Comparison of ENCODE assay signal across 16 cellular contexts in the genomic region with DNA sequence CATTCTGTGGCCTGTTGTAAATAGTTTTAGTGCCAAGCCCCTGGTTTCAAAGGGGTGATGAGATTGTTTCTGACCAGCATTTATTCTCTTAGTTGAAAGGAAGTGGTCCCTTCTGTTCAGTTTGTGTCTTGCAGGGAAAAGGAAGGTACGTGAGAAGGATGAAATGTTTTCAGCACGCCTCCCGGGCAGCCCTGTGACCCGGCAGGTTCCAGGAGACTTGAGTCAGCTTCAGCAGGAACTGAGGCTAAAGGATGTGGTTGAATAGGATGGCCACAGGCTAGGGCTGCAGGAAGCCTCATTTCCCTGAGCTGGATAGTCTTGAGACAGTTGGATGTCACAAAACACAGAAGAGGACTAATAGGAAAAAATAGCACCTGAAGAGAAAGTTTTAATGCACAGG.
DNase-seq lines count a peak whose midpoint lies in the region; ATAC-seq and TF ChIP-seq lines count a peak whose summit lies in the region.
"Had no signal": no experiment of that assay in that cellular context is flagged by ENCODE, and none has a peak within 500 bp of the region (broad histone marks: within the 10 kb centered on the region; RNA-seq: fewer than 3 reads in every experiment).

No MANE protein-coding gene starts in this region.

- H3K4me3 Mint-ChIP-seq in activated T-cell treated with anti-CD3 and anti-CD28 coated beads, Interleukin-2, amount 50 U/mL, for 24 hours: no peak overlapping the region
- H3K4me3 Mint-ChIP-seq in activated T-cell treated with anti-CD3 and anti-CD28 coated beads, Interleukin-2, amount 50 U/mL, for 4 hours: no peak overlapping the region
- H3K4me3 Mint-ChIP-seq: GM23338, T-helper 17 cell had no signal

- peak overlapping the region; percentile 1; the same call in 1 of the 2 replicates for H2AFZ ChIP-seq in Loucy (ENCODE audit: low read length)
- H2AFZ ChIP-seq: GM23338 had no signal

- no peaks in the 10 kb centered on the region for H3K9me2 ChIP-seq in Loucy (replicated peaks; ENCODE audit: low read depth, low read length)

- H3F3A ChIP-seq in Loucy (ENCODE audit: low read depth): 0 out of 2 replicates have a peak, but pooled peaks cover 4% of the 10 kb centered on the region

- H3K4me3 ChIP-seq in Loucy (ENCODE audit: low read length, poor library complexity, severe bottlenecking) (peak overlapping the region; percentile 33), astrocyte of the cerebellum (ENCODE audit: low read depth, low read length) (no peak overlapping the region), skeletal muscle cell (ENCODE audit: low read depth, low read length) (no peak overlapping the region)
- H3K4me3 ChIP-seq: GM23338 had no signal

- no peaks in the 10 kb centered on the region for H3K36me3 ChIP-seq in Loucy (ENCODE audit: insufficient read depth, low read length)

- H3K4me1 ChIP-seq in Loucy (ENCODE audit: insufficient read depth, low read length, poor library complexity, severe bottlenecking): peaks cover 27% of the 10 kb centered on the region

- in situ Hi-C loops in astrocyte of the cerebellum (cut with HindIII; ENCODE audit: low sequenced_read_pairs): no loop called here

- H3K27ac Mint-ChIP-seq in activated T-cell treated with anti-CD3 and anti-CD28 coated beads, Interleukin-2, amount 50 U/mL, for 24 hours: peak overlapping the region; percentile 11
- H3K27ac Mint-ChIP-seq: GM23338, T-helper 17 cell had no signal

- H3K4me1 Mint-ChIP-seq in activated T-cell treated with anti-CD3 and anti-CD28 coated beads, Interleukin-2, amount 50 U/mL, for 24 hours (ENCODE audit: low read depth): peaks cover 8% of the 10 kb centered on the region
- no peaks in the 10 kb centered on the region for H3K4me1 Mint-ChIP-seq in activated T-cell treated with anti-CD3 and anti-CD28 coated beads, Interleukin-2, amount 50 U/mL, for 4 hours (ENCODE audit: low read depth)
- H3K4me1 Mint-ChIP-seq: GM23338, T-helper 17 cell had no signal

- TF ChIP-seq CTCF in Loucy (conservative IDR thresholded peaks at IDR 0.05; ENCODE audit: low read length): no peak
- no peak for TF ChIP-seq CTCF in astrocyte of the cerebellum (IDR thresholded peaks at IDR 0.05; ENCODE audit: low read depth, low read length, missing control alignments)

- no peaks in the 10 kb centered on the region for H3K9me3 Mint-ChIP-seq in activated T-cell treated with anti-CD3 and anti-CD28 coated beads, Interleukin-2, amount 50 U/mL, for 24 hours
- no peaks in the 10 kb centered on the region for H3K9me3 Mint-ChIP-seq in activated T-cell treated with anti-CD3 and anti-CD28 coated beads, Interleukin-2, amount 50 U/mL, for 4 hours
- H3K9me3 Mint-ChIP-seq: GM23338 had no signal

- no peaks in the 10 kb centered on the region for H4K20me1 ChIP-seq in Loucy (ENCODE audit: insufficient read depth, low read length, poor library complexity, severe bottlenecking)

- DNase-seq in activated T-cell treated with anti-CD3 and anti-CD28 coated beads, Interleukin-2, amount 50 U/mL, for 24 hours: no peak
- no peak for DNase-seq in activated T-cell treated with anti-CD3 and anti-CD28 coated beads, Interleukin-2, amount 50 U/mL, for 4 hours
- DNase-seq in astrocyte of the cerebellum (ENCODE audit: low read depth): peak; percentile 55
- DNase-seq in skeletal muscle cell (ENCODE audit: low read depth): peak; percentile 16
- no peak for DNase-seq in amygdala (lab: John Stamatoyannopoulos, UW)
- DNase-seq: activated CD4-positive, alpha-beta T cell treated with anti-CD3 and anti-CD28 coated beads, Interleukin-2, amount 50 U/mL, for 48 hours; activated gamma-delta T cell treated with Interleukin-2 at 50 U/mL for 16 hours; mesendoderm; NCI-H1417; NCI-H345; OCI-M1; T-helper 17 cell had no signal

- ATAC-seq in activated T-cell treated with anti-CD3 and anti-CD28 coated beads, Interleukin-2, amount 50 U/mL, for 4 hours: no peak
- no peak for ATAC-seq in GM21825 (IDR thresholded peaks at IDR 0.05; ENCODE audit: unreplicated experiment)
- no peak for ATAC-seq in HG03432 (IDR thresholded peaks at IDR 0.05; ENCODE audit: unreplicated experiment)
- ATAC-seq: GM23338, T-helper 17 cell had no signal

- H3K27me3 Mint-ChIP-seq in activated T-cell treated with anti-CD3 and anti-CD28 coated beads, Interleukin-2, amount 50 U/mL, for 24 hours: peaks cover 3% of the 10 kb centered on the region
- H3K27me3 Mint-ChIP-seq in activated T-cell treated with anti-CD3 and anti-CD28 coated beads, Interleukin-2, amount 50 U/mL, for 4 hours (ENCODE audit: low read depth): peaks cover 4% of the 10 kb centered on the region

- H3K9me3 ChIP-seq in Loucy (ENCODE audit: insufficient read depth, low read depth, low read length): no peaks in the 10 kb centered on the region

- H3K79me2 ChIP-seq in Loucy (ENCODE audit: insufficient read depth, low read length): no peaks in the 10 kb centered on the region

- no peaks in the 10 kb centered on the region for H3K36me3 Mint-ChIP-seq in activated T-cell treated with anti-CD3 and anti-CD28 coated beads, Interleukin-2, amount 50 U/mL, for 24 hours (ENCODE audit: low read depth)
- H3K36me3 Mint-ChIP-seq in activated T-cell treated with anti-CD3 and anti-CD28 coated beads, Interleukin-2, amount 50 U/mL, for 4 hours (ENCODE audit: insufficient read depth): no peaks in the 10 kb centered on the region

- peak overlapping the region; percentile 67 for H3K4me2 ChIP-seq in Loucy (ENCODE audit: low read depth, low read length, poor library complexity, severe bottlenecking)
- H3K4me2 ChIP-seq: GM23338 had no signal

- H3K9ac ChIP-seq in Loucy (ENCODE audit: low read depth, low read length, poor library complexity, severe bottlenecking): peak overlapping the region; percentile 56

- no peaks in the 10 kb centered on the region for H3K27me3 ChIP-seq in Loucy (ENCODE audit: insufficient read depth, low read length, poor library complexity, severe bottlenecking)

Comparison
In these comparisons a context has a peak if more than half of its experiments do, and no peak if none do; other contexts are left out.
1. DNase-seq: peak in astrocyte of the cerebellum (single experiment) and skeletal muscle cell (single experiment); none in activated T-cell treated with anti-CD3 and anti-CD28 coated beads, Interleukin-2, amount 50 U/mL, for 24 hours (single experiment), activated T-cell treated with anti-CD3 and anti-CD28 coated beads, Interleukin-2, amount 50 U/mL, for 4 hours (single experiment) and amygdala (0 of 56).